In the genomic region with DNA sequence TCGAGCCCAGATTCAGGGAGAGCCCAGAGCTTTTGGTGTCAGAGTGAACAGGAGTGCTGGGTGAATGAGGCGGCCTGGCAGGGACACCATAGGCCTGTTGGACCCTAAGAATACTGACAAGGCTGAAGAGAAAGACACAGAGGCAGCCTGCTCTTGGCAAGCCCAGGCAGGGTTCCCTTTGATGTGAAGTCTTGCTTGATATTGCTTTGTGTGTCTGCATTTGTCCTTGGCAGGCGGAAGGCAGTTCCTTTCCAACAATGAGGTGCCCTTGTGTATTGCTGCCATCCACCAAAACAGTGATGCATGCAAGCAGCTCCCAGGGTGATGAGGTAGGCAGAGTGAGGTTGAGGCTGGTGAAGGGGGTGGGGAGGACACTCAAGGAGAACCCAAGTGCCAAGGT, we compare ENCODE assay signal across 10 cellular contexts.
DNase-seq lines count a peak whose midpoint lies in the region; ATAC-seq and TF ChIP-seq lines count a peak whose summit lies in the region.
"Had no signal": no experiment of that assay in that cellular context is flagged by ENCODE, and none has a peak within 500 bp of the region (broad histone marks: within the 10 kb centered on the region; RNA-seq: fewer than 3 reads in every experiment).

No MANE protein-coding gene starts in this region.

- H3K27me3 ChIP-seq in MG63: no peaks in the 10 kb centered on the region
- no peaks in the 10 kb centered on the region for H3K27me3 ChIP-seq in left lung
- H3K27me3 ChIP-seq in sigmoid colon: no peaks in the 10 kb centered on the region

- no peak for TF ChIP-seq EP300 in sigmoid colon (IDR thresholded peaks at IDR 0.05)

- H3K4me1 ChIP-seq in left lung (peaks cover 0 to 8% of the 10 kb centered on the region in 2 donors), sigmoid colon (peaks cover 0 to 29% (median 12%) of the 10 kb centered on the region in 4 donors)

- H3K27ac ChIP-seq in left lung (peak overlapping the region; percentile 7 to 24), sigmoid colon (peak overlapping the region; percentile 12 to 75 (median 66))

- no peak for ATAC-seq in left lung
- ATAC-seq: natural killer cell had no signal

- no peak for TF ChIP-seq POLR2A in sigmoid colon (IDR thresholded peaks at IDR 0.05)

- peak; percentile 86 for DNase-seq in MG63
- DNase-seq in cerebellum (ENCODE audit: low spot score): peak; percentile 7
- no peak for DNase-seq in left lung
- peak; percentile 86 for DNase-seq in sigmoid colon
- no peak for DNase-seq in stimulated activated CD4-positive, alpha-beta T cell treated with anti-CD3 and anti-CD28 coated beads, Interleukin-2, amount 100 ng/mL, for 48 hours
- DNase-seq in RKO (ENCODE audit: low spot score): no peak
- no peak for DNase-seq in stimulated activated CD4-positive, alpha-beta T cell treated with anti-CD3 and anti-CD28 coated beads, Interleukin-1b, Interleukin-23, amount 100 ng/mL, for 48 hours
- no peak for DNase-seq in activated CD4-positive, alpha-beta T cell treated with anti-CD3 and anti-CD28 coated beads, Interleukin-2, amount 50 U/mL, for 4 hours
- DNase-seq: natural killer cell, NCI-H748 treated with DMSO at 0.1 percent for 48 hours had no signal

- TF ChIP-seq CTCF in left lung (IDR thresholded peaks at IDR 0.05): no peak
- TF ChIP-seq CTCF in sigmoid colon (IDR thresholded peaks at IDR 0.05): no peak

- H3K4me3 ChIP-seq in MG63: no peak overlapping the region
- H3K4me3 ChIP-seq in left lung: no peak overlapping the region
- H3K4me3 ChIP-seq in sigmoid colon: no peak overlapping the region

- intact Hi-C loops in left lung (cut with DNase I) (no loop called here), sigmoid colon (cut with DNase I) (no loop called here)

- H3K9me3 ChIP-seq in MG63: no peaks in the 10 kb centered on the region
- H3K9me3 ChIP-seq in left lung: no peaks in the 10 kb centered on the region
- H3K9me3 ChIP-seq in sigmoid colon: no peaks in the 10 kb centered on the region

- 90 to 91% methylated on average over 3 of the region's 3 CpGs for WGBS in sigmoid colon, 2 donors

- H3K36me3 ChIP-seq in MG63: no peaks in the 10 kb centered on the region
- no peaks in the 10 kb centered on the region for H3K36me3 ChIP-seq in left lung
- H3K36me3 ChIP-seq in sigmoid colon: no peaks in the 10 kb centered on the region

Comparison
In these comparisons a context has a peak if more than half of its experiments do, and no peak if none do; other contexts are left out.
1. DNase-seq: peak in MG63 (single experiment), cerebellum (single experiment) and sigmoid colon (single experiment); none in left lung (0 of 2), stimulated activated CD4-positive, alpha-beta T cell treated with anti-CD3 and anti-CD28 coated beads, Interleukin-2, amount 100 ng/mL, for 48 hours (0 of 2), RKO (single experiment), stimulated activated CD4-positive, alpha-beta T cell treated with anti-CD3 and anti-CD28 coated beads, Interleukin-1b, Interleukin-23, amount 100 ng/mL, for 48 hours (single experiment) and activated CD4-positive, alpha-beta T cell treated with anti-CD3 and anti-CD28 coated beads, Interleukin-2, amount 50 U/mL, for 4 hours (0 of 2).